Comparison of ENCODE assay signal across 1 cellular context in genomic region chr20:63696628-63697356, GRCh38.
A peak's percentile ranks its signal among the peaks of the same experiment; 100 is the strongest.
TF ChIP-seq lines count a peak whose summit lies in the region.

TSS of gene TNFRSF6B (plus strand) at chr20:63696652. CDS start at chr20:63696768, 116 bp downstream.

TF ChIP-seq in HepG2, 621 proteins besides CTCF, POLR2A, EP300 and RAD21 (continued from another document and continues in another):
- no peak for TF ChIP-seq PLRG1 (conservative IDR thresholded peaks at IDR 0.05)
- TF ChIP-seq HMGXB3 (CRISPR knock-in tag; IDR thresholded peaks at IDR 0.05; ENCODE audit: borderline replicate concordance): no peak
- TF ChIP-seq KDM5B (CRISPR knock-in tag; IDR thresholded peaks at IDR 0.05; ENCODE audit: borderline replicate concordance): peak; percentile 89
- no peak for TF ChIP-seq ZNF879 (CRISPR knock-in tag; IDR thresholded peaks at IDR 0.05)
- TF ChIP-seq GPBP1L1 (CRISPR knock-in tag; IDR thresholded peaks at IDR 0.05): no peak
- TF ChIP-seq GMEB1 (CRISPR knock-in tag; IDR thresholded peaks at IDR 0.05; ENCODE audit: borderline replicate concordance): no peak; the same call in 1 of the 2 replicates
- TF ChIP-seq ZNF572 (CRISPR knock-in tag; IDR thresholded peaks at IDR 0.05): peak; percentile 3; the same call in 1 of the 2 replicates
- no peak; the same call in 1 of the 2 replicates for TF ChIP-seq NR2F2 (IDR thresholded peaks at IDR 0.05; ENCODE audit: borderline replicate concordance, low read depth)
- TF ChIP-seq HOXA3 (CRISPR knock-in tag; IDR thresholded peaks at IDR 0.05): peak; percentile 63; the same call in 1 of the 2 replicates
- TF ChIP-seq SRSF1 (optimal IDR thresholded peaks at IDR 0.05; ENCODE audit: low read depth, low read length): peak; percentile 71
- 0 out of 2 replicates have a peak, but pooled peaks have one; percentile 44 for TF ChIP-seq ZFP1 (CRISPR knock-in tag; IDR thresholded peaks at IDR 0.05)
- TF ChIP-seq SIN3B (IDR thresholded peaks at IDR 0.05; ENCODE audit: low read length): no peak
- TF ChIP-seq SATB2 (CRISPR knock-in tag; IDR thresholded peaks at IDR 0.05): no peak
- TF ChIP-seq ZNF280B (CRISPR knock-in tag; IDR thresholded peaks at IDR 0.05; ENCODE audit: borderline replicate concordance): no peak
- peak; percentile 59; the same call in 1 of the 2 replicates for TF ChIP-seq NR0B2 (CRISPR knock-in tag; IDR thresholded peaks at IDR 0.05)
- no peak; the same call in 1 of the 2 replicates for TF ChIP-seq RFXANK (CRISPR knock-in tag; IDR thresholded peaks at IDR 0.05)
- TF ChIP-seq ZBTB33 (CRISPR knock-in tag; IDR thresholded peaks at IDR 0.05): peak; percentile 70
- no peak for TF ChIP-seq ZNF124 (CRISPR knock-in tag; IDR thresholded peaks at IDR 0.05)
- TF ChIP-seq MZF1 (CRISPR knock-in tag; IDR thresholded peaks at IDR 0.05; ENCODE audit: borderline replicate concordance): no peak
- no peak for TF ChIP-seq RBM39 (IDR thresholded peaks at IDR 0.05; ENCODE audit: low read depth, low read length, poor library complexity, severe bottlenecking)
- TF ChIP-seq PPARG (CRISPR knock-in tag; conservative IDR thresholded peaks at IDR 0.05): no peak
- TF ChIP-seq REST (IDR thresholded peaks at IDR 0.05; ENCODE audit: borderline replicate concordance in 1 of 2, low read depth in 1 of 2, low read length in 2 of 2): no peak
- TF ChIP-seq SNAPC4 (CRISPR knock-in tag; IDR thresholded peaks at IDR 0.05): no peak
- no peak for TF ChIP-seq ZNF563 (CRISPR knock-in tag; IDR thresholded peaks at IDR 0.05)
- no peak for TF ChIP-seq ZNF18 (CRISPR knock-in tag; IDR thresholded peaks at IDR 0.05; ENCODE audit: insufficient replicate concordance)
- 0 out of 2 replicates have a peak, but pooled peaks have one; percentile 6 for TF ChIP-seq FOSL1 (CRISPR knock-in tag; IDR thresholded peaks at IDR 0.05; ENCODE audit: borderline replicate concordance)
- no peak for TF ChIP-seq SP4 (CRISPR knock-in tag; IDR thresholded peaks at IDR 0.05)
- TF ChIP-seq ZNF20 (CRISPR knock-in tag; IDR thresholded peaks at IDR 0.05): no peak
- no peak for TF ChIP-seq ZNF329 (CRISPR knock-in tag; IDR thresholded peaks at IDR 0.05; ENCODE audit: low read depth)
- TF ChIP-seq HMG20B (CRISPR knock-in tag; conservative IDR thresholded peaks at IDR 0.05): no peak
- 0 out of 2 replicates have a peak, but pooled peaks have one; percentile 1 for TF ChIP-seq ZNF761 (CRISPR knock-in tag; conservative IDR thresholded peaks at IDR 0.05)
